8 cellular contexts compared by ENCODE assay signal in the genomic region with DNA sequence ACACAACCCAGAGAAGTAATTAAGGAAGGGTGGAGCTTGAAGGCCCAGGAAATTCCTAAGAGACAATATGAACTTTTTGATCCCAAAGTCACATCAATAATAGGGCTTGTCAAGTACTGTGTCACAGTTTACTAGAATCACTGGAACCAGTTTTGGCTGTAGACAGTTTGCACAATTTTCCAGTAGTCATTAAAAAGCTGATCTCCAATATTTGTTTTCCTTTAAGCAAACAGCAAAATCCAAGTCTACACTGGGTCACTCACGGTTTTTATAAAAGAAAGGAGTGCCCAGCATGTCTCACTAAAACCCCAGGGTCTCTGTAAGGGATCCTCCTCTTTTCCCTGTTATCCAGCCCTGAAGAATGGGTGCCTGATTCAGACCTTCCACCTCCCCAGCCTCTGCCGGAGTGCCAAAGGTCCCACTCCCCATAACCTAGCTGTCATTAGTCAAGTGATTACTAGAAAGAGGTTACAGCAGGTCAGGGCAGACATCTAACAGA. TPM values are rescaled to one million over a fixed set of nuclear protein-coding genes. Genes with fewer than 3 reads are reported as not detected.
DNase-seq lines count a peak whose midpoint lies in the region; ATAC-seq and TF ChIP-seq lines count a peak whose summit lies in the region.

No MANE protein-coding gene starts in this region.

- no peaks in the 10 kb centered on the region for H3K27me3 Mint-ChIP-seq in T-helper 17 cell

- TF ChIP-seq POLR2A in gastrocnemius medialis (IDR thresholded peaks at IDR 0.05) = no peak

- H3K27ac Mint-ChIP-seq in T-helper 17 cell = peak overlapping the region; percentile 93

- no peak for ATAC-seq in T-helper 17 cell
- ATAC-seq in foreskin keratinocyte = no peak
- no peak for ATAC-seq in gastrocnemius medialis
- no peak for ATAC-seq in activated CD4-positive, CD25-positive, alpha-beta regulatory T cell treated with anti-CD3 and anti-CD28 coated beads, Interleukin-2, amount 50 U/mL, for 24 hours

- in situ Hi-C loops in gastrocnemius medialis (cut with MboI; ENCODE audit: low sequenced_read_pairs in 4 of 4) = loop anchor here (25.0 kb wide), 2 partner anchors 186 to 361 kb away; a partner anchor contains a TSS

- intact Hi-C loops in gastrocnemius medialis (cut with DNase I; ENCODE audit: low total_unique reads) = loop anchor here (1.0 to 5.0 kb wide), 4 partner anchors 195 to 651 kb away; a partner anchor contains a TSS

- H3K27me3 ChIP-seq in foreskin keratinocyte = no peaks in the 10 kb centered on the region
- no peaks in the 10 kb centered on the region for H3K27me3 ChIP-seq in gastrocnemius medialis

- H3K4me3 ChIP-seq in GM12865 (ENCODE audit: low read depth, low read length) (peak overlapping the region; percentile 84), gastrocnemius medialis (peak overlapping the region; percentile 83 to 100 (median 93))

- TF ChIP-seq CTCF in GM12865 (IDR thresholded peaks at IDR 0.05; ENCODE audit: insufficient read depth, low read depth, low read length, missing control alignments) (no peak), foreskin keratinocyte (conservative IDR thresholded peaks at IDR 0.05) (no peak), gastrocnemius medialis (IDR thresholded peaks at IDR 0.05 in 4 of 5, conservative IDR thresholded peaks at IDR 0.05 in 1 of 5) (no peak)

- H3K27ac ChIP-seq in foreskin keratinocyte (peak overlapping the region; percentile 64), gastrocnemius medialis (peak overlapping the region; percentile 88 to 100 (median 99))

- H3K4me3 Mint-ChIP-seq in T-helper 17 cell = peak overlapping the region; percentile 91

- peaks cover 12% of the 10 kb centered on the region for H3K4me1 Mint-ChIP-seq in T-helper 17 cell

- no peak for DNase-seq in GM12865 (ENCODE audit: low read depth)
- DNase-seq in T-helper 17 cell = no peak
- no peak for DNase-seq in foreskin keratinocyte
- no peak for DNase-seq in gastrocnemius medialis
- no peak for DNase-seq in foreskin melanocyte
- DNase-seq in NCI-H510A (lab: John Stamatoyannopoulos, UW) = no peak
- DNase-seq in stimulated activated CD4-positive, alpha-beta T cell treated with anti-CD3 and anti-CD28 coated beads, Interleukin-2, amount 100 ng/mL, for 24 hours = no peak

- no peaks in the 10 kb centered on the region for H3K36me3 ChIP-seq in gastrocnemius medialis

- H3K36me3 Mint-ChIP-seq in T-helper 17 cell (ENCODE audit: low read depth) = no peaks in the 10 kb centered on the region

- H3K9me3 ChIP-seq in T-helper 17 cell (ENCODE audit: control insufficient read depth, low read length, poor library complexity, severe bottlenecking) (no peaks in the 10 kb centered on the region), gastrocnemius medialis (no peaks in the 10 kb centered on the region)

- H3K4me1 ChIP-seq in foreskin keratinocyte (no peaks in the 10 kb centered on the region), gastrocnemius medialis (peaks cover 4 to 8% of the 10 kb centered on the region in 2 donors)

RNA-seq across cellular contexts. Expression of a gene that starts 0.6 kb away (rescaled TPM):
- 10 to 100 TPM; 22.8 to 28.4 TPM for total RNA-seq in T-helper 17 cell
- total RNA-seq in foreskin keratinocyte = 11.8 and 13.2 TPM in 2 replicates
- 4.8 TPM in 2 replicates for polyA plus RNA-seq in foreskin keratinocyte
- 10 to 100 TPM in 2 of 4 donors, 1 to 10 TPM in 2; 5.1 to 40.7 (median 9.4) TPM for total RNA-seq in gastrocnemius medialis

RNA-seq across cellular contexts. Expression of a gene that starts 33.5 kb away (rescaled TPM):
- 1 to 10 TPM; 2.2 to 2.8 TPM for total RNA-seq in T-helper 17 cell
- 0.42 and 0.51 TPM in 2 replicates for total RNA-seq in foreskin keratinocyte
- 0.01 and 0.03 TPM in 2 replicates for polyA plus RNA-seq in foreskin keratinocyte
- total RNA-seq in gastrocnemius medialis = 1 to 10 TPM in 3 of 4 donors, under 1 TPM in 1; 1.00 to 2.0 (median 1.4) TPM

RNA-seq across cellular contexts. Expression of a gene that starts 54.9 kb away (rescaled TPM):
- total RNA-seq in T-helper 17 cell (1 to 10 TPM; 3.9 to 4.1 TPM), foreskin keratinocyte (10.6 and 14.7 TPM in 2 replicates), gastrocnemius medialis (1 to 10 TPM; 1.0 to 2.3 (median 1.9) TPM)
- 2.2 and 4.0 TPM in 2 replicates for polyA plus RNA-seq in foreskin keratinocyte
